31 cellular contexts compared by ENCODE assay signal in the genomic region with DNA sequence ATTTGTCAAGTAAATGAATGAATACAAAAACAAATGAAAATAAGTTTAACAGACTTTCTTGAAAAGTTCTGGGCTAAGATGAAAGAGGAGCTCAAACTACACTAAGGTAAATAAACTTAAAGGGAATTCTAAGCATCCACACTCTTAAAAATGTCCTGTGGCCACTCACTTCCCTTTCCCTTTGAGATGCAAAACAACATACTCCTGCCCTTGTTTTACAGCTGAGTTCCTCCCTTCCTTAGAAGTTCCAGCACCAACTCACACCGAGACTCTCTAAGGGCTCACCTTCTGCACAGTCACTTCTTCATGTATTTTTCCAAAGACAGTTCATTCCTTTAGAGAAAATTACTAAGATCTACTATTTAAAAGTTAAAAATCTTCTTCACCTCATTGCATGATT.
"Had no signal": no experiment of that assay in that cellular context is flagged by ENCODE, and none has a peak within 500 bp of the region (broad histone marks: within the 10 kb centered on the region; RNA-seq: fewer than 3 reads in every experiment).

No MANE protein-coding gene starts in this region.

- H3K27me3 Mint-ChIP-seq: activated naive CD4-positive, alpha-beta T cell treated with anti-CD3 and anti-CD28 coated beads, Interleukin-2, amount 50 U/mL, for 24 hours had no signal

- H3K27ac Mint-ChIP-seq: activated CD8-positive, alpha-beta T cell treated with anti-CD3 and anti-CD28 coated beads, Interleukin-2, amount 10 ng/mL, durations not matched to agents 7 days and 5 days; activated naive CD4-positive, alpha-beta T cell treated with anti-CD3 and anti-CD28 coated beads, Interleukin-2, amount 50 U/mL, for 24 hours had no signal

- H3K9me2 ChIP-seq: SK-N-SH had no signal

- H3K36me3 ChIP-seq: ascending aorta, SJCRH30 had no signal

- H3K9me3 ChIP-seq: ascending aorta, body of pancreas, SJCRH30, SK-N-SH had no signal

- H3K36me3 Mint-ChIP-seq: activated naive CD4-positive, alpha-beta T cell treated with anti-CD3 and anti-CD28 coated beads, Interleukin-2, amount 50 U/mL, for 24 hours had no signal

- H3K27ac ChIP-seq: ascending aorta, body of pancreas, SJCRH30 had no signal

- H3K9me3 Mint-ChIP-seq: activated naive CD4-positive, alpha-beta T cell treated with anti-CD3 and anti-CD28 coated beads, Interleukin-2, amount 50 U/mL, for 24 hours had no signal

- ATAC-seq: activated CD8-positive, alpha-beta T cell treated with anti-CD3 and anti-CD28 coated beads, Interleukin-2, amount 10 ng/mL, durations not matched to agents 7 days and 5 days; body of pancreas; K562; Panc1; Right ventricle myocardium inferior had no signal

- H3K4me3 Mint-ChIP-seq: activated CD8-positive, alpha-beta T cell treated with anti-CD3 and anti-CD28 coated beads, Interleukin-2, amount 10 ng/mL, durations not matched to agents 7 days and 5 days; activated naive CD4-positive, alpha-beta T cell treated with anti-CD3 and anti-CD28 coated beads, Interleukin-2, amount 50 U/mL, for 24 hours had no signal

- H3K4me1 ChIP-seq: ascending aorta, body of pancreas, SJCRH30 had no signal

- DNase-seq: activated CD4-positive, alpha-beta T cell treated with anti-CD3 and anti-CD28 coated beads for 48 hours; activated CD4-positive, alpha-beta T cell treated with anti-CD3 and anti-CD28 coated beads, Interleukin-2, amount 50 U/mL, for 4 hours; activated CD4-positive, CD25-positive, alpha-beta regulatory T cell treated with anti-CD3 and anti-CD28 coated beads, Interleukin-2, amount 50 U/mL, for 72 hours; activated CD8-positive, alpha-beta memory T cell treated with anti-CD3 and anti-CD28 coated beads, Interleukin-2, amount 50 U/mL, for 48 hours; activated CD8-positive, alpha-beta T cell treated with anti-CD3 and anti-CD28 coated beads, Interleukin-2, amount 10 ng/mL, durations not matched to agents 7 days and 5 days; activated effector memory CD4-positive, alpha-beta T cell treated with Interleukin-2 at 50 U/mL for 16 hours; activated naive CD4-positive, alpha-beta T cell; activated T-cell treated with anti-CD3 and anti-CD28 coated beads, Interleukin-2, amount 50 U/mL, for 1 hour; body of pancreas; central memory CD4-positive, alpha-beta T cell; Karpas-422; MM.1S; NCI-H1105 treated with DMSO at 0.1 percent for 48 hours; NCI-H146; NCI-H187 treated with DMSO at 0.1 percent for 48 hours; NCI-H2107; NCI-H2171 treated with DMSO at 0.1 percent for 48 hours; NCI-H226; NCI-H510A; NCI-H526 treated with DMSO at 0.1 percent for 48 hours; NCI-H82; OCI-M1; RPMI8226; SJCRH30; SK-N-SH; T-helper 1 cell had no signal

- H3K27me3 ChIP-seq: ascending aorta, body of pancreas, SJCRH30 had no signal

- H3K4me3 ChIP-seq: ascending aorta, body of pancreas, K562, SJCRH30 had no signal

- H3K4me2 ChIP-seq: SK-N-SH had no signal
